8 cellular contexts compared by ENCODE assay signal in the genomic region with DNA sequence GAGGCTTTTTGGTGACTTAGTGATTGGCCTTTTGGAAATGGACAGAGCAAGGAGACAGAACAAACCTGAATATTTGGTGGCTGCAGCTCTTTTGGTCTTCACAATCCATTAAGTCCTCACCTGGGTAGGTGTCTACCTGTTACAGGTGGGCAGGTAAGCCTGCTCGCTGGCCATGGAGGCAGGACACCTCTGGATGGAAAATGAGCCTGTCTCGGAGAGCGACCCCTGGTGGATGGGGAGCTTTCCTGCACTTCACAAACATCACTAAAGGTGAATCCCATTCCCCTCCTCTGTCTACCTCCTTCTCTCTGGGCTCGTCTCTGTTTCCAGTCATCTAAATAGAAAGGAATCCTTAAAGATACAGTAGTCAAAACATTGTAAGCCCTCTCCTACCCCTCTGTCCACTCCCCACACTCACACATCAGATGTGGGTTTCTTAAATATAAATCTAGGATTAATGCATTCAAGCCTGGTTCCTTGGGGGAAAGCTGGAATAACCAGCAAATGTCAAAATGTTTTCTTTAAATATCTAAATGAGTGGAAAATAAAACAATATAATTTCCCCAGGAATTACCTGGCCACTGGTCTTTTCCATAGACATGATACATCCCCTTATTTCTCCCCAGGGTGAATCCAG.
DNase-seq lines count a peak whose midpoint lies in the region; TF ChIP-seq lines count a peak whose summit lies in the region.

No MANE protein-coding gene starts in this region.

- peak; percentile 95 for TF ChIP-seq CTCF in GM12864 (IDR thresholded peaks at IDR 0.05; ENCODE audit: low read depth, low read length, missing control alignments)
- peak; percentile 23 to 53 (median 34) for TF ChIP-seq CTCF in esophagus muscularis mucosa (IDR thresholded peaks at IDR 0.05)
- TF ChIP-seq CTCF in spleen (IDR thresholded peaks at IDR 0.05 in 8 of 11, conservative IDR thresholded peaks at IDR 0.05 in 3 of 11): peak; percentile 23 to 84 (median 70)

- H3K27me3 ChIP-seq in esophagus muscularis mucosa (peaks cover 0 to 27% (median 0%) of the 10 kb centered on the region in 4 donors), spleen (replicated peaks in 1 of 7) (peaks cover 0 to 4% (median 0%) of the 10 kb centered on the region in 7 donors)

- H3K4me3 ChIP-seq in GM12864 (ENCODE audit: low read depth, low read length): no peak overlapping the region
- H3K4me3 ChIP-seq in esophagus muscularis mucosa: no peak overlapping the region
- H3K4me3 ChIP-seq in spleen: no peak overlapping the region

- no peaks in the 10 kb centered on the region for H3K9me3 ChIP-seq in esophagus muscularis mucosa
- no peaks in the 10 kb centered on the region for H3K9me3 ChIP-seq in spleen

- H3K27ac ChIP-seq in esophagus muscularis mucosa (replicated peaks in 1 of 4): no peak overlapping the region
- no peak overlapping the region for H3K27ac ChIP-seq in spleen

- WGBS in esophagus muscularis mucosa: 16% methylated on average over 4 of the region's 4 CpGs
- 15 to 23% (median 18%) methylated on average over 4 of the region's 4 CpGs for WGBS in spleen, 5 donors

- H3K36me3 ChIP-seq in esophagus muscularis mucosa (no peaks in the 10 kb centered on the region), spleen (no peaks in the 10 kb centered on the region)

- TF ChIP-seq EP300 in esophagus muscularis mucosa (IDR thresholded peaks at IDR 0.05): no peak

- DNase-seq in GM12864 (ENCODE audit: low read depth) (no peak), M059J (ENCODE audit: low read depth) (peak; percentile 51), esophagus muscularis mucosa (ENCODE audit: extremely low spot score) (no peak), spleen (peak; percentile 85), NCI-H2029 (lab: John Stamatoyannopoulos, UW) (no peak), GF-D8 (lab: John Stamatoyannopoulos, UW) (no peak), NCI-H187 (lab: John Stamatoyannopoulos, UW) (no peak)
- peak; percentile 50 for DNase-seq in activated CD4-positive, alpha-beta T cell treated with anti-CD3 and anti-CD28 coated beads, Interleukin-2, amount 50 U/mL, for 1 hour

- H3K4me1 ChIP-seq in esophagus muscularis mucosa (no peaks in the 10 kb centered on the region), spleen (peaks cover 0 to 29% (median 12%) of the 10 kb centered on the region in 6 donors)

- TF ChIP-seq POLR2A in esophagus muscularis mucosa (IDR thresholded peaks at IDR 0.05; ENCODE audit: low read depth) (no peak), spleen (IDR thresholded peaks at IDR 0.05) (no peak)

- intact Hi-C loops in esophagus muscularis mucosa (cut with DNase I): no loop called here
- intact Hi-C loops in spleen (cut with DNase I; ENCODE audit: low total_unique reads): loop anchor here (10.0 kb wide), 1 partner anchor 298 kb away; no protein-coding TSS in a partner anchor

Comparison
In these comparisons a context has a peak if more than half of its experiments do, and no peak if none do; other contexts are left out.
1. DNase-seq: peak in M059J (single experiment), activated CD4-positive, alpha-beta T cell treated with anti-CD3 and anti-CD28 coated beads, Interleukin-2, amount 50 U/mL, for 1 hour (single experiment) and spleen (single experiment); none in GM12864 (single experiment), esophagus muscularis mucosa (single experiment), NCI-H2029 (single experiment), GF-D8 (single experiment) and NCI-H187 (0 of 2).
2. CTCF ChIP-seq: peak in every context shown above with its lines; median percentile 95 in GM12864; 70 in spleen; 34 in esophagus muscularis mucosa.